ENCODE assay signal across 1 cellular context in the genomic region with DNA sequence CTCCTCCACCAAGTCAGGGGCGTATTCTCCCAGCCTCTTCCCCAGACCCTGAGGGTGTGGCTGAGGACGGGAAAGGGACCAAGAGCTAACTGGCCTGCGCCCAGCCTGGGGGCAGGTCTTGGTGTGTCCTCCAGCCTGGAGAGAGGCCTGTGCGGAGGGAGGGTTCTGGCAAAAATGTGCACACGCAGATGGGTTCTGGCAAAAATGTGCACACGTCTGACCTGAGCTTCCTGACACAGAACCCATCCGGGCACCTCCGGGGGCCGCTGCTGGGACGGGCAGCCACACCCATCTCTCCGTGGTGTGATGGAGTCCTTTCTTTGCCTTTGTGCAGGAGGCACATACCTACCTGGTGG.
TF ChIP-seq lines count a peak whose summit lies in the region.

No MANE protein-coding gene starts in this region.

TF ChIP-seq in HCT116, 20 proteins besides CTCF, POLR2A, EP300 and RAD21 (continued from another document):
- TF ChIP-seq ELF1 (IDR thresholded peaks at IDR 0.05; ENCODE audit: borderline replicate concordance, low read depth) (no peak), YY1 (IDR thresholded peaks at IDR 0.05; ENCODE audit: extremely low read depth, insufficient replicate concordance, low read depth, low read length) (no peak), SIN3A (IDR thresholded peaks at IDR 0.05; ENCODE audit: low read depth) (no peak), EZH2phosphoT487 (IDR thresholded peaks at IDR 0.05; ENCODE audit: borderline replicate concordance) (no peak), JUND (IDR thresholded peaks at IDR 0.05) (no peak), ZFX (IDR thresholded peaks at IDR 0.05) (no peak), EZH2 (IDR thresholded peaks at IDR 0.05) (no peak), ZNF274 (IDR thresholded peaks at IDR 0.05; ENCODE audit: low read depth, low read length) (no peak), POLR2AphosphoS5 (IDR thresholded peaks at IDR 0.05; ENCODE audit: low read depth, low read length) (no peak), CBX3 (IDR thresholded peaks at IDR 0.05; ENCODE audit: low read depth) (no peak)
- TF ChIP-seq, protein P1, sequence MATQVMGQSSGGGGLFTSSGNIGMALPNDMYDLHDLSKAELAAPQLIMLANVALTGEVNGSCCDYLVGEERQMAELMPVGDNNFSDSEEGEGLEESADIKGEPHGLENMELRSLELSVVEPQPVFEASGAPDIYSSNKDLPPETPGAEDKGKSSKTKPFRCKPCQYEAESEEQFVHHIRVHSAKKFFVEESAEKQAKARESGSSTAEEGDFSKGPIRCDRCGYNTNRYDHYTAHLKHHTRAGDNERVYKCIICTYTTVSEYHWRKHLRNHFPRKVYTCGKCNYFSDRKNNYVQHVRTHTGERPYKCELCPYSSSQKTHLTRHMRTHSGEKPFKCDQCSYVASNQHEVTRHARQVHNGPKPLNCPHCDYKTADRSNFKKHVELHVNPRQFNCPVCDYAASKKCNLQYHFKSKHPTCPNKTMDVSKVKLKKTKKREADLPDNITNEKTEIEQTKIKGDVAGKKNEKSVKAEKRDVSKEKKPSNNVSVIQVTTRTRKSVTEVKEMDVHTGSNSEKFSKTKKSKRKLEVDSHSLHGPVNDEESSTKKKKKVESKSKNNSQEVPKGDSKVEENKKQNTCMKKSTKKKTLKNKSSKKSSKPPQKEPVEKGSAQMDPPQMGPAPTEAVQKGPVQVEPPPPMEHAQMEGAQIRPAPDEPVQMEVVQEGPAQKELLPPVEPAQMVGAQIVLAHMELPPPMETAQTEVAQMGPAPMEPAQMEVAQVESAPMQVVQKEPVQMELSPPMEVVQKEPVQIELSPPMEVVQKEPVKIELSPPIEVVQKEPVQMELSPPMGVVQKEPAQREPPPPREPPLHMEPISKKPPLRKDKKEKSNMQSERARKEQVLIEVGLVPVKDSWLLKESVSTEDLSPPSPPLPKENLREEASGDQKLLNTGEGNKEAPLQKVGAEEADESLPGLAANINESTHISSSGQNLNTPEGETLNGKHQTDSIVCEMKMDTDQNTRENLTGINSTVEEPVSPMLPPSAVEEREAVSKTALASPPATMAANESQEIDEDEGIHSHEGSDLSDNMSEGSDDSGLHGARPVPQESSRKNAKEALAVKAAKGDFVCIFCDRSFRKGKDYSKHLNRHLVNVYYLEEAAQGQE (IDR thresholded peaks at IDR 0.05; ENCODE audit: low read depth): no peak
- TF ChIP-seq, protein P2, sequence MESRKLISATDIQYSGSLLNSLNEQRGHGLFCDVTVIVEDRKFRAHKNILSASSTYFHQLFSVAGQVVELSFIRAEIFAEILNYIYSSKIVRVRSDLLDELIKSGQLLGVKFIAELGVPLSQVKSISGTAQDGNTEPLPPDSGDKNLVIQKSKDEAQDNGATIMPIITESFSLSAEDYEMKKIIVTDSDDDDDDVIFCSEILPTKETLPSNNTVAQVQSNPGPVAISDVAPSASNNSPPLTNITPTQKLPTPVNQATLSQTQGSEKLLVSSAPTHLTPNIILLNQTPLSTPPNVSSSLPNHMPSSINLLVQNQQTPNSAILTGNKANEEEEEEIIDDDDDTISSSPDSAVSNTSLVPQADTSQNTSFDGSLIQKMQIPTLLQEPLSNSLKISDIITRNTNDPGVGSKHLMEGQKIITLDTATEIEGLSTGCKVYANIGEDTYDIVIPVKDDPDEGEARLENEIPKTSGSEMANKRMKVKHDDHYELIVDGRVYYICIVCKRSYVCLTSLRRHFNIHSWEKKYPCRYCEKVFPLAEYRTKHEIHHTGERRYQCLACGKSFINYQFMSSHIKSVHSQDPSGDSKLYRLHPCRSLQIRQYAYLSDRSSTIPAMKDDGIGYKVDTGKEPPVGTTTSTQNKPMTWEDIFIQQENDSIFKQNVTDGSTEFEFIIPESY (IDR thresholded peaks at IDR 0.05; ENCODE audit: extremely low read depth, insufficient replicate concordance, low read length): no peak
